ENCODE assay signal across 1 cellular context in genomic region chr5:16538001-16538400, GRCh38.
TF ChIP-seq lines count a peak whose summit lies in the region.

No MANE protein-coding gene starts in this region.

TF ChIP-seq in HepG2, 621 proteins besides CTCF, POLR2A, EP300 and RAD21:
- TF ChIP-seq DBP (CRISPR knock-in tag; IDR thresholded peaks at IDR 0.05; ENCODE audit: not compliant biosample characterization) (no peak), KLF11 (CRISPR knock-in tag; IDR thresholded peaks at IDR 0.05) (no peak), TAF15 (IDR thresholded peaks at IDR 0.05; ENCODE audit: low read depth, low read length, poor library complexity, severe bottlenecking) (no peak), ZNF513 (CRISPR knock-in tag; conservative IDR thresholded peaks at IDR 0.05) (no peak), ZFP37 (CRISPR knock-in tag; IDR thresholded peaks at IDR 0.05; ENCODE audit: borderline replicate concordance) (no peak), FIP1L1 (IDR thresholded peaks at IDR 0.05; ENCODE audit: borderline replicate concordance, insufficient read depth, low read depth, low read length) (no peak), NR2F6 (IDR thresholded peaks at IDR 0.05) (no peak), NR2F6 (CRISPR knock-in tag; IDR thresholded peaks at IDR 0.05) (no peak), EZH2 (conservative IDR thresholded peaks at IDR 0.05; ENCODE audit: low read depth, low read length) (no peak), ZNF800 (CRISPR knock-in tag; IDR thresholded peaks at IDR 0.05) (no peak)
TF ChIP-seq in HepG2: peak in this region for 0.
